Comparison of ENCODE assay signal across 16 cellular contexts in genomic region chr7:12851841-12852240, GRCh38.
"Had no signal": no experiment of that assay in that cellular context is flagged by ENCODE, and none has a peak within 500 bp of the region (broad histone marks: within the 10 kb centered on the region; RNA-seq: fewer than 3 reads in every experiment).

No MANE protein-coding gene starts in this region.

- H3K4me2 ChIP-seq: hepatocyte had no signal

- H3K79me2 ChIP-seq: hepatocyte had no signal

- H3K27ac ChIP-seq: foreskin keratinocyte, hepatocyte, psoas muscle had no signal

- FAIRE-seq: urothelium cell line had no signal

- DNase-seq: dermis blood vessel endothelial cell; erythroblast; head of caudate nucleus; left colon; naive thymus-derived CD4-positive, alpha-beta T cell; nephron progenitor cell; psoas muscle; retina; stimulated activated CD4-positive, alpha-beta T cell treated with anti-CD3 and anti-CD28 coated beads, Interleukin-2, amount 100 ng/mL, for 24 hours; stimulated activated CD4-positive, alpha-beta T cell treated with anti-CD3 and anti-CD28 coated beads, Interleukin-4, amount 100 ng/mL, for 4 hours; stimulated activated naive B cell treated with anti-CD40 and anti-IgM and Interleukin-4, amounts not matched to agents 10 μg/mL and 1 μg/mL and 100 μg/mL, for 72 hours; stimulated activated naive CD8-positive, alpha-beta T cell treated with anti-CD3 and anti-CD28 coated beads, Interleukin-15, amount 100 ng/mL, for 72 hours had no signal

- H3K4me3 ChIP-seq: hepatocyte, psoas muscle, skin epidermis had no signal

- H3K27me3 ChIP-seq: foreskin keratinocyte, hepatocyte had no signal

- H2AFZ ChIP-seq: hepatocyte had no signal

- H3K4me1 ChIP-seq: psoas muscle had no signal

- H3K9me3 ChIP-seq: psoas muscle had no signal
